In genomic region chr9:109640232-109641078, GRCh38 we compare ENCODE assay signal across 8 cellular contexts.
A peak's percentile ranks its signal among the peaks of the same experiment; 100 is the strongest.
DNase-seq lines count a peak whose midpoint lies in the region; ATAC-seq, FAIRE-seq and TF ChIP-seq lines count a peak whose summit lies in the region.

No MANE protein-coding gene starts in this region.

- TF ChIP-seq CTCF in endodermal cell (conservative IDR thresholded peaks at IDR 0.05) = no peak

- no peak overlapping the region for H2BK5ac ChIP-seq in mesenchymal stem cell (ENCODE audit: low read depth, low read length, poor library complexity, severe bottlenecking)

- H3K4me1 Mint-ChIP-seq in endodermal cell = peaks cover 12% of the 10 kb centered on the region

- H3K27me3 ChIP-seq in endodermal cell (ENCODE audit: control insufficient read depth, insufficient read depth, low read length, poor library complexity, severe bottlenecking) (peaks cover 67% of the 10 kb centered on the region), mesenchymal stem cell (ENCODE audit: control insufficient read depth in 1 of 2, insufficient read depth in 1 of 2, low read length in 2 of 2) (peaks cover 70 to 73% of the 10 kb centered on the region in 2 experiments)

- H3K4me3 ChIP-seq in endodermal cell (ENCODE audit: low read length) (peak overlapping the region; percentile 74), mesenchymal stem cell (ENCODE audit: insufficient read depth in 1 of 2, low read depth in 1 of 2, low read length in 2 of 2) (peak overlapping the region; percentile 50 to 78)

- H3K9me3 ChIP-seq in endodermal cell (ENCODE audit: control insufficient read depth, low read length) (peaks cover 5% of the 10 kb centered on the region), mesenchymal stem cell (ENCODE audit: control insufficient read depth, low read length) (peaks cover 3% of the 10 kb centered on the region)

- peaks cover 74% of the 10 kb centered on the region for H3K27me3 Mint-ChIP-seq in endodermal cell (ENCODE audit: insufficient read depth)

- H2BK120ac ChIP-seq in mesenchymal stem cell (ENCODE audit: low read depth, low read length) = no peak overlapping the region

- H3K9ac ChIP-seq in endodermal cell (ENCODE audit: extremely low read depth, low read length, poor library complexity, severe bottlenecking) (no peak overlapping the region), mesenchymal stem cell (ENCODE audit: low read length) (peak overlapping the region; percentile 44)

- no peak overlapping the region for H2AFZ ChIP-seq in mesenchymal stem cell (ENCODE audit: low read depth, low read length)

- H3K23ac ChIP-seq in mesenchymal stem cell (ENCODE audit: low read length in 2 of 2) = no peak overlapping the region

- no peak overlapping the region for H2BK15ac ChIP-seq in mesenchymal stem cell (ENCODE audit: low read depth, poor library complexity, severe bottlenecking)

- H3K4me3 Mint-ChIP-seq in endodermal cell = peak overlapping the region; percentile 54

- no peak overlapping the region for H2BK12ac ChIP-seq in mesenchymal stem cell (ENCODE audit: low read length in 2 of 2)

- DNase-seq in H54 (ENCODE audit: insufficient read length, low spot score) (peak; percentile 95), NCI-H526 treated with DMSO at 0.1 percent for 48 hours (lab: John Stamatoyannopoulos, UW) (peak; percentile 55), endodermal cell (peak; percentile 80), mesenchymal stem cell (peak; percentile 16), ureter (ENCODE audit: low spot score) (peak; percentile 46), RKO (ENCODE audit: low spot score) (no peak)

- H3K27ac ChIP-seq in endodermal cell (ENCODE audit: low read depth, low read length) (peak overlapping the region; percentile 45), mesenchymal stem cell (ENCODE audit: low read length, poor library complexity, severe bottlenecking) (no peak overlapping the region)

- peaks cover 3% of the 10 kb centered on the region for H3K4me1 ChIP-seq in endodermal cell (ENCODE audit: control insufficient read depth, insufficient read depth, low read length)
- H3K4me1 ChIP-seq in mesenchymal stem cell (ENCODE audit: control insufficient read depth, insufficient read depth, low read depth, low read length) = peaks cover 13% of the 10 kb centered on the region

- H4K91ac ChIP-seq in mesenchymal stem cell (ENCODE audit: low read length) = no peak overlapping the region

- no peak for TF ChIP-seq POLR2A in H54 (IDR thresholded peaks at IDR 0.05; ENCODE audit: low read depth, low read length)

- no peak overlapping the region for H3K14ac ChIP-seq in mesenchymal stem cell (ENCODE audit: low read length in 2 of 2)

- H3K36me3 ChIP-seq in endodermal cell (ENCODE audit: control insufficient read depth, insufficient read depth, low read length) (no peaks in the 10 kb centered on the region), mesenchymal stem cell (ENCODE audit: control insufficient read depth in 1 of 2, insufficient read depth in 2 of 2, low read depth in 1 of 2, low read length in 2 of 2) (no peaks in the 10 kb centered on the region)

- H3K36me3 Mint-ChIP-seq in endodermal cell (ENCODE audit: low read depth) = no peaks in the 10 kb centered on the region

- WGBS in endodermal cell (ENCODE audit: insufficient coverage in 1 of 2, insufficient read length in 1 of 2), 2 experiments = 1 to 2% methylated on average over 8 to 74 of the region's 74 CpGs
- WGBS in mesenchymal stem cell = 2% methylated on average over 66 of the region's 74 CpGs

- no peak overlapping the region for H4K8ac ChIP-seq in mesenchymal stem cell (ENCODE audit: low read length)

- no peak overlapping the region for H3K27ac Mint-ChIP-seq in endodermal cell

- ATAC-seq in HG02981 (IDR thresholded peaks at IDR 0.05; ENCODE audit: unreplicated experiment) = no peak
- ATAC-seq in HG02938 (IDR thresholded peaks at IDR 0.05; ENCODE audit: unreplicated experiment) = no peak

- no peak overlapping the region for H3K18ac ChIP-seq in mesenchymal stem cell (ENCODE audit: low read depth in 1 of 2, low read length in 2 of 2)

- peaks cover 8% of the 10 kb centered on the region for H3K9me3 Mint-ChIP-seq in endodermal cell

- no peaks in the 10 kb centered on the region for H3K79me1 ChIP-seq in mesenchymal stem cell (replicated peaks; ENCODE audit: low read length, poor library complexity, severe bottlenecking)

- peak overlapping the region; percentile 83 for H3K4me2 ChIP-seq in mesenchymal stem cell (ENCODE audit: low read length, poor library complexity, severe bottlenecking)

- peak; percentile 11 for FAIRE-seq in H54 (lab: Jason Lieb, UNC)

- H3K4ac ChIP-seq in mesenchymal stem cell (ENCODE audit: low read depth in 1 of 2, low read length in 2 of 2) = no peak overlapping the region

- H2AK5ac ChIP-seq in mesenchymal stem cell (ENCODE audit: low read length, severe bottlenecking) = no peak overlapping the region
